Comparison of ENCODE assay signal across 8 cellular contexts in genomic region chr1:226061793-226062557, GRCh38. TPM values are rescaled to one million over a fixed set of nuclear protein-coding genes. Genes with fewer than 3 reads are reported as not detected.
A peak's percentile ranks its signal among the peaks of the same experiment; 100 is the strongest.
DNase-seq lines count a peak whose midpoint lies in the region; ATAC-seq and TF ChIP-seq lines count a peak whose summit lies in the region.

No MANE protein-coding gene starts in this region.

- peaks cover 6% of the 10 kb centered on the region for H3K4me1 ChIP-seq in mesendoderm (ENCODE audit: control insufficient read depth, low read depth, low read length)

- no peak overlapping the region for H2AK5ac ChIP-seq in mesendoderm (ENCODE audit: low read length)

- no CpG with 5 or more reads among the region's 102 CpGs for WGBS in mesendoderm (ENCODE audit: extremely low coverage, insufficient coverage, low lambda C conversion rate)

- TF ChIP-seq CTCF in endothelial cell (IDR thresholded peaks at IDR 0.05; ENCODE audit: unreplicated experiment): no peak

- H3K4me2 ChIP-seq in mesendoderm (ENCODE audit: low read length): peak overlapping the region; percentile 91

- H3K4me1 Mint-ChIP-seq in endothelial cell (ENCODE audit: unreplicated experiment): peaks cover 38% of the 10 kb centered on the region

- ATAC-seq in GM19025 (IDR thresholded peaks at IDR 0.05; ENCODE audit: low read depth, unreplicated experiment): peak; percentile 47
- ATAC-seq in HG03135 (IDR thresholded peaks at IDR 0.05; ENCODE audit: unreplicated experiment): peak; percentile 55

- no peak overlapping the region for H4K5ac ChIP-seq in mesendoderm (ENCODE audit: low read length)

- H3K9me3 Mint-ChIP-seq in endothelial cell (ENCODE audit: unreplicated experiment): no peaks in the 10 kb centered on the region

- peak overlapping the region; percentile 95 for H3K4me3 Mint-ChIP-seq in endothelial cell (ENCODE audit: unreplicated experiment)

- peaks cover 17% of the 10 kb centered on the region for H3K27me3 Mint-ChIP-seq in endothelial cell (ENCODE audit: unreplicated experiment)

- peaks cover 7% of the 10 kb centered on the region for H3K36me3 ChIP-seq in mesendoderm (ENCODE audit: control insufficient read depth, insufficient read depth, low read length)

- H3K23ac ChIP-seq in mesendoderm (ENCODE audit: low read length): peak overlapping the region; percentile 74

- peak overlapping the region; percentile 96 for H3K9ac ChIP-seq in mesendoderm (ENCODE audit: low read length)

- H3K36me3 Mint-ChIP-seq in endothelial cell (ENCODE audit: low read depth, unreplicated experiment): peaks cover 29% of the 10 kb centered on the region

- H3K56ac ChIP-seq in mesendoderm (ENCODE audit: low read length): peak overlapping the region; percentile 96

- peak overlapping the region; percentile 69 for H4K8ac ChIP-seq in mesendoderm (ENCODE audit: low read depth, low read length)

- peak overlapping the region; percentile 56 for H3K4ac ChIP-seq in mesendoderm (ENCODE audit: low read depth, low read length)

- H3K4me3 ChIP-seq in mesendoderm (ENCODE audit: low read length): peak overlapping the region; percentile 77

- peak overlapping the region; percentile 97 for H3K27ac ChIP-seq in mesendoderm (ENCODE audit: low read depth, low read length)

- DNase-seq in CD1c-positive myeloid dendritic cell (ENCODE audit: extremely low spot score): peak; percentile 81
- peak; percentile 73 for DNase-seq in NCI-H2196 treated with DMSO at 0.1 percent for 48 hours (lab: John Stamatoyannopoulos, UW; ENCODE audit: unreplicated experiment)
- DNase-seq in activated CD4-positive, alpha-beta T cell treated with anti-CD3 and anti-CD28 coated beads, Interleukin-2, amount 50 U/mL, for 4 hours: peak; percentile 18 to 25
- peak; percentile 84 for DNase-seq in endothelial cell (ENCODE audit: low spot score)
- peak; percentile 89 for DNase-seq in mesendoderm
- peak; percentile 77 for DNase-seq in stimulated activated naive CD4-positive, alpha-beta T cell treated with Interleukin-2 at 50 U/mL for 16 hours (lab: John Stamatoyannopoulos, UW)

- peaks cover 37% of the 10 kb centered on the region for H3K79me2 ChIP-seq in mesendoderm (ENCODE audit: control insufficient read depth, insufficient read depth, low read length)

- H3K27me3 ChIP-seq in mesendoderm (ENCODE audit: insufficient read depth, low read length, poor library complexity): no peaks in the 10 kb centered on the region

- peak overlapping the region; percentile 96 for H3K18ac ChIP-seq in mesendoderm (ENCODE audit: low read length)

- H2BK120ac ChIP-seq in mesendoderm (ENCODE audit: low read depth, low read length): peak overlapping the region; percentile 28

- no peak overlapping the region for H2BK15ac ChIP-seq in mesendoderm (replicated peaks; ENCODE audit: low read depth)

- peak overlapping the region; percentile 81 for H2BK5ac ChIP-seq in mesendoderm (ENCODE audit: low read length)

- H3K79me1 ChIP-seq in mesendoderm (ENCODE audit: low read length): no peaks in the 10 kb centered on the region

- peak overlapping the region; percentile 97 for H3K27ac Mint-ChIP-seq in endothelial cell (ENCODE audit: unreplicated experiment)

RNA-seq across cellular contexts. Expression of gene H3-3A, which starts 0.5 kb away (rescaled TPM):
- 606 TPM for total RNA-seq in endothelial cell (ENCODE audit: unreplicated experiment)
- 2,059 TPM for polyA plus RNA-seq in mesendoderm (2013, experiment 1 of 2)
- polyA plus RNA-seq in mesendoderm (2013, experiment 2 of 2): 2,049 TPM

Comparison
In these comparisons a context has a peak if more than half of its experiments do, and no peak if none do; other contexts are left out.
1. Peak in every context shown above with its lines: DNase-seq, ATAC-seq, H3K4me3 ChIP-seq and H3K27ac ChIP-seq.
2. DNase-seq: peak in every context shown above with its lines; median percentile 89 in mesendoderm; 84 in endothelial cell; 81 in CD1c-positive myeloid dendritic cell; 77 in stimulated activated naive CD4-positive, alpha-beta T cell treated with Interleukin-2 at 50 U/mL for 16 hours; 73 in NCI-H2196 treated with DMSO at 0.1 percent for 48 hours; 22 in activated CD4-positive, alpha-beta T cell treated with anti-CD3 and anti-CD28 coated beads, Interleukin-2, amount 50 U/mL, for 4 hours.